In genomic region chr1:198175418-198176170, GRCh38 we compare ENCODE assay signal across 9 cellular contexts. TPM values are rescaled to one million over a fixed set of nuclear protein-coding genes. Genes with fewer than 3 reads are reported as not detected.
DNase-seq lines count a peak whose midpoint lies in the region; ATAC-seq and TF ChIP-seq lines count a peak whose summit lies in the region.
"Had no signal": no experiment of that assay in that cellular context is flagged by ENCODE, and none has a peak within 500 bp of the region (broad histone marks: within the 10 kb centered on the region; RNA-seq: fewer than 3 reads in every experiment).

No MANE protein-coding gene starts in this region.

- no peak overlapping the region for H3K4me3 ChIP-seq in AG10803 (ENCODE audit: low read length)
- H3K4me3 ChIP-seq: right lobe of liver had no signal

- ATAC-seq in GM21381 (IDR thresholded peaks at IDR 0.05; ENCODE audit: unreplicated experiment) (peak; percentile 65), HG03521 (IDR thresholded peaks at IDR 0.05; ENCODE audit: unreplicated experiment) (peak; percentile 65), left cardiac atrium (no peak)

- no peak for TF ChIP-seq CTCF in AG10803 (conservative IDR thresholded peaks at IDR 0.05; ENCODE audit: low read length)

- DNase-seq in AG10803 (ENCODE audit: low read depth) (peak; percentile 45), dedifferentiated amniotic fluid mesenchymal stem cell (ENCODE audit: extremely low spot score) (peak; percentile 61), GM03348 (ENCODE audit: low spot score) (no peak), NCI-H2081 treated with DMSO at 0.1 percent for 48 hours (lab: John Stamatoyannopoulos, UW) (no peak), left cardiac atrium (no peak)
- DNase-seq in effector CD8-positive, alpha-beta T cell (lab: John Stamatoyannopoulos, UW): no peak
- DNase-seq: right lobe of liver had no signal

- intact Hi-C loops in left cardiac atrium (cut with DNase I): no loop called here

RNA-seq across cellular contexts. Expression of gene NEK7, which starts 18.8 kb away (rescaled TPM):
- total RNA-seq in left cardiac atrium: 100 to 1,000 TPM; 155 TPM

Comparison
In these comparisons a context has a peak if more than half of its experiments do, and no peak if none do; other contexts are left out.
1. DNase-seq: peak in AG10803 (single experiment) and dedifferentiated amniotic fluid mesenchymal stem cell (single experiment); none in GM03348 (single experiment), effector CD8-positive, alpha-beta T cell (single experiment), NCI-H2081 treated with DMSO at 0.1 percent for 48 hours (single experiment) and left cardiac atrium (single experiment).
2. ATAC-seq: peak in GM21381 (single experiment) and HG03521 (single experiment); none in left cardiac atrium (0 of 2).